In the genomic region with DNA sequence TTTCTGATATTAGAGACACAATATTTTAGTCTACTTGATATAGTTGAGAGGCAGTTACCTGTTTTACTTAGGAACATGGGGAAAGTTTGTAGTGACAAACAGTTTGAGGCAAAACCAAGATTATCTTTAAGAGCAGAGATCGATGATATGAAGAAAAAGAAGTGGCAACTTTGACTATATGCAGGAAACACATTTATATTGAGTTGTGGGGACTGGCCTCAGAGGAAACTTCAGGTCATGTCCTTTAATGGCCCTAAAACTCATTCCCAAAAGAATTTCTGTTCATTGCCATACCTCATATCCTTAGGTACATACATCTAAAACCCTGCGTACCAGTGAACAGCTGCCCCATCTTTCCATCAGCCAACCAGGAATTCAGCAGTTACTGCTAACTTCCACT, we compare ENCODE assay signal across 1 cellular context.
TF ChIP-seq lines count a peak whose summit lies in the region.

No MANE protein-coding gene starts in this region.

TF ChIP-seq in IMR-90, 13 proteins besides CTCF, POLR2A, EP300 and RAD21:
- TF ChIP-seq MAFK (IDR thresholded peaks at IDR 0.05; ENCODE audit: low read depth, low read length) (no peak), MXI1 (IDR thresholded peaks at IDR 0.05; ENCODE audit: borderline replicate concordance, low read depth, low read length) (no peak), MAZ (IDR thresholded peaks at IDR 0.05; ENCODE audit: borderline replicate concordance, low read depth, low read length) (no peak), CHD1 (IDR thresholded peaks at IDR 0.05; ENCODE audit: low read depth, low read length) (no peak), SMC3 (IDR thresholded peaks at IDR 0.05; ENCODE audit: low read depth, low read length) (no peak), BHLHE40 (IDR thresholded peaks at IDR 0.05; ENCODE audit: low read depth, low read length) (no peak), NFE2L2 (IDR thresholded peaks at IDR 0.05; ENCODE audit: low read depth, low read length) (no peak), RFX5 (IDR thresholded peaks at IDR 0.05; ENCODE audit: low read depth, low read length) (no peak), CEBPB (IDR thresholded peaks at IDR 0.05; ENCODE audit: low read depth, low read length) (no peak), RCOR1 (IDR thresholded peaks at IDR 0.05; ENCODE audit: insufficient replicate concordance, low read length) (no peak), FOS (IDR thresholded peaks at IDR 0.05; ENCODE audit: low read depth, low read length) (no peak)
- TF ChIP-seq, protein P1, sequence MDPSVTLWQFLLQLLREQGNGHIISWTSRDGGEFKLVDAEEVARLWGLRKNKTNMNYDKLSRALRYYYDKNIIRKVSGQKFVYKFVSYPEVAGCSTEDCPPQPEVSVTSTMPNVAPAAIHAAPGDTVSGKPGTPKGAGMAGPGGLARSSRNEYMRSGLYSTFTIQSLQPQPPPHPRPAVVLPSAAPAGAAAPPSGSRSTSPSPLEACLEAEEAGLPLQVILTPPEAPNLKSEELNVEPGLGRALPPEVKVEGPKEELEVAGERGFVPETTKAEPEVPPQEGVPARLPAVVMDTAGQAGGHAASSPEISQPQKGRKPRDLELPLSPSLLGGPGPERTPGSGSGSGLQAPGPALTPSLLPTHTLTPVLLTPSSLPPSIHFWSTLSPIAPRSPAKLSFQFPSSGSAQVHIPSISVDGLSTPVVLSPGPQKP (IDR thresholded peaks at IDR 0.05; ENCODE audit: borderline replicate concordance, low read depth, low read length): no peak
- TF ChIP-seq, protein P2, sequence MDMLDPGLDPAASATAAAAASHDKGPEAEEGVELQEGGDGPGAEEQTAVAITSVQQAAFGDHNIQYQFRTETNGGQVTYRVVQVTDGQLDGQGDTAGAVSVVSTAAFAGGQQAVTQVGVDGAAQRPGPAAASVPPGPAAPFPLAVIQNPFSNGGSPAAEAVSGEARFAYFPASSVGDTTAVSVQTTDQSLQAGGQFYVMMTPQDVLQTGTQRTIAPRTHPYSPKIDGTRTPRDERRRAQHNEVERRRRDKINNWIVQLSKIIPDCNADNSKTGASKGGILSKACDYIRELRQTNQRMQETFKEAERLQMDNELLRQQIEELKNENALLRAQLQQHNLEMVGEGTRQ (IDR thresholded peaks at IDR 0.05; ENCODE audit: low read depth, low read length): no peak
